In genomic region chr14:104977008-104977680, GRCh38 we compare ENCODE assay signal across 11 cellular contexts. TPM values are rescaled to one million over a fixed set of nuclear protein-coding genes. Genes with fewer than 3 reads are reported as not detected.
DNase-seq lines count a peak whose midpoint lies in the region; ATAC-seq and TF ChIP-seq lines count a peak whose summit lies in the region.
"Had no signal": no experiment of that assay in that cellular context is flagged by ENCODE, and none has a peak within 500 bp of the region (broad histone marks: within the 10 kb centered on the region; RNA-seq: fewer than 3 reads in every experiment).

No MANE protein-coding gene starts in this region.

- no peak for DNase-seq in activated naive CD4-positive, alpha-beta T cell treated with Interleukin-2 at 50 U/mL for 16 hours
- DNase-seq in dorsolateral prefrontal cortex (peak in 2 of 10 donors; percentile 39 to 44), mucosa of descending colon (peak; percentile 24 to 53 (median 44)), aorta (peak; percentile 53 to 64)
- DNase-seq: activated effector memory CD4-positive, alpha-beta T cell treated with Interleukin-2 at 50 U/mL for 16 hours; DMS 273 treated with DMSO at 0.1 percent for 48 hours; NCI-H2029 treated with DMSO at 0.1 percent for 48 hours had no signal

- no peaks in the 10 kb centered on the region for H3K36me3 Mint-ChIP-seq in activated naive CD4-positive, alpha-beta T cell treated with anti-CD3 and anti-CD28 coated beads, Interleukin-2, amount 50 U/mL, for 24 hours

- no peaks in the 10 kb centered on the region for H3K36me3 ChIP-seq in mucosa of descending colon (ENCODE audit: low read depth)
- no peaks in the 10 kb centered on the region for H3K36me3 ChIP-seq in aorta (ENCODE audit: control insufficient read depth in 1 of 2, insufficient read depth in 2 of 2, low read length in 1 of 2)

- no peaks in the 10 kb centered on the region for H3K9me3 Mint-ChIP-seq in activated naive CD4-positive, alpha-beta T cell treated with anti-CD3 and anti-CD28 coated beads, Interleukin-2, amount 50 U/mL, for 24 hours

- 80 to 85% methylated on average over 11 of the region's 11 CpGs for WGBS in aorta, 2 donors

- ATAC-seq in mucosa of descending colon (no peak), aorta (ENCODE audit: low FRiP score) (no peak), HG03108 (IDR thresholded peaks at IDR 0.05; ENCODE audit: unreplicated experiment) (no peak), GM18502 (IDR thresholded peaks at IDR 0.05; ENCODE audit: poor library complexity, unreplicated experiment) (no peak), GM19395 (IDR thresholded peaks at IDR 0.05; ENCODE audit: unreplicated experiment) (no peak)

- H3K4me1 Mint-ChIP-seq in activated naive CD4-positive, alpha-beta T cell treated with anti-CD3 and anti-CD28 coated beads, Interleukin-2, amount 50 U/mL, for 24 hours, result peaks cover 12% of the 10 kb centered on the region

- no peaks in the 10 kb centered on the region for H3K9me3 ChIP-seq in mucosa of descending colon
- H3K9me3 ChIP-seq in aorta (ENCODE audit: control insufficient read depth, low read length), result no peaks in the 10 kb centered on the region

- H3K4me3 ChIP-seq in dorsolateral prefrontal cortex, result peak overlapping the region in 58 of 59 donors; percentile 26 to 82 (median 60)
- H3K4me3 ChIP-seq in mucosa of descending colon, result no peak overlapping the region
- H3K4me3 ChIP-seq in aorta (ENCODE audit: low read length in 2 of 2), result no peak overlapping the region

- H3K27ac ChIP-seq in dorsolateral prefrontal cortex, result peak overlapping the region in 3 of 59 donors; percentile 13 to 61 (median 58)
- no peak overlapping the region for H3K27ac ChIP-seq in aorta (ENCODE audit: low read depth in 1 of 2, low read length in 2 of 2)

- no peak overlapping the region for H3K27ac Mint-ChIP-seq in activated naive CD4-positive, alpha-beta T cell treated with anti-CD3 and anti-CD28 coated beads, Interleukin-2, amount 50 U/mL, for 24 hours

- H3K27me3 ChIP-seq in dorsolateral prefrontal cortex (peaks cover 0 to 3% (median 0%) of the 10 kb centered on the region in 45 donors), aorta (ENCODE audit: control insufficient read depth in 1 of 2, insufficient read depth in 2 of 2, low read length in 1 of 2) (no peaks in the 10 kb centered on the region)

- H3K27me3 Mint-ChIP-seq in activated naive CD4-positive, alpha-beta T cell treated with anti-CD3 and anti-CD28 coated beads, Interleukin-2, amount 50 U/mL, for 24 hours, result peaks cover 4% of the 10 kb centered on the region

- H3K4me3 Mint-ChIP-seq in activated naive CD4-positive, alpha-beta T cell treated with anti-CD3 and anti-CD28 coated beads, Interleukin-2, amount 50 U/mL, for 24 hours, result peak overlapping the region; percentile 87

- intact Hi-C loops in dorsolateral prefrontal cortex (cut with DNase I), result loop anchor here (2.0 to 10.0 kb wide), 3 partner anchors 68 to 110 kb away; no protein-coding TSS in a partner anchor
- intact Hi-C loops in mucosa of descending colon (cut with DNase I, micrococcal nuclease), result loop anchor here (10.0 kb wide), 1 partner anchor 68 kb away; no protein-coding TSS in a partner anchor
- intact Hi-C loops in aorta (cut with DNase I), result loop anchor here (2.0 kb wide), 2 partner anchors 44 to 68 kb away; partner anchors contain the start of gene CDCA4 (in 1 of the 2)

- TF ChIP-seq CTCF in dorsolateral prefrontal cortex (IDR thresholded peaks at IDR 0.05 in 54 of 56, conservative IDR thresholded peaks at IDR 0.05 in 2 of 56; ENCODE audit: low read depth in 1 of 56, partially characterized antibody in 56 of 56) (no peak), mucosa of descending colon (IDR thresholded peaks at IDR 0.05) (no peak)

- H3K4me1 ChIP-seq in mucosa of descending colon (ENCODE audit: low read depth) (peaks cover 46% of the 10 kb centered on the region), aorta (ENCODE audit: control insufficient read depth in 1 of 2, insufficient read depth in 2 of 2, low read length in 2 of 2) (no peaks in the 10 kb centered on the region)

RNA-seq across cellular contexts. Expression of gene AHNAK2, which starts 1.0 kb away (rescaled TPM):
- 10 to 100 TPM; 14.0 to 70.3 (median 45.2) TPM for total RNA-seq in dorsolateral prefrontal cortex
- total RNA-seq in mucosa of descending colon, result 100 to 1,000 TPM in 1 of 3 donors, 10 to 100 TPM in 1, 1 to 10 TPM in 1; 4.6 to 145 (median 20.3) TPM
- total RNA-seq in aorta, result 10 to 100 TPM; 25.5 to 61.3 TPM
- polyA plus RNA-seq in aorta, result 10 to 100 TPM in 1 of 2 donors, 1 to 10 TPM in 1; 4.6 to 10.6 TPM

RNA-seq across cellular contexts. Expression of gene CLBA1, which starts 8.4 kb away (rescaled TPM):
- total RNA-seq in dorsolateral prefrontal cortex (10 to 100 TPM in 82 of 120 experiments, 1 to 10 TPM in 38; 5.2 to 21.3 (median 11.7) TPM), mucosa of descending colon (1 to 10 TPM; 6.0 to 8.4 (median 6.9) TPM), aorta (1 to 10 TPM; 2.6 to 5.1 TPM)
- polyA plus RNA-seq in aorta, result 10 to 100 TPM in 1 of 2 donors, 1 to 10 TPM in 1; 1.8 to 10.2 TPM

RNA-seq across cellular contexts. Expression of gene CDCA4, which starts 43.7 kb away (rescaled TPM):
- total RNA-seq in dorsolateral prefrontal cortex (1 to 10 TPM; 1.7 to 5.4 (median 3.1) TPM), mucosa of descending colon (1 to 10 TPM; 4.3 to 8.7 (median 5.6) TPM), aorta (1 to 10 TPM; 4.1 to 5.9 TPM)
- polyA plus RNA-seq in aorta, result 1 to 10 TPM; 3.0 to 3.7 TPM

RNA-seq across cellular contexts. Expression of gene PLD4, which starts 52.5 kb away (rescaled TPM):
- total RNA-seq in dorsolateral prefrontal cortex (10 to 100 TPM in 61 of 120 experiments, 1 to 10 TPM in 59; 1.6 to 29.2 (median 10.1) TPM), mucosa of descending colon (1 to 10 TPM in 1 of 3 donors, under 1 TPM in 2; 0.38 to 2.2 (median 0.39) TPM), aorta (1 to 10 TPM in 1 of 2 donors, under 1 TPM in 1; 0.62 to 1.7 TPM)
- under 1 TPM in 1 of 2 donors, not detected in 1; 0.38 TPM for polyA plus RNA-seq in aorta

Comparison
In these comparisons a context has a peak if more than half of its experiments do, and no peak if none do; other contexts are left out.
1. H3K4me3 ChIP-seq: peak in dorsolateral prefrontal cortex (58 of 59); none in mucosa of descending colon (single experiment) and aorta (0 of 2).